In genomic region chr13:61913183-61913582, GRCh38 we compare ENCODE assay signal across 17 cellular contexts.
"Had no signal": no experiment of that assay in that cellular context is flagged by ENCODE, and none has a peak within 500 bp of the region (broad histone marks: within the 10 kb centered on the region; RNA-seq: fewer than 3 reads in every experiment).

No MANE protein-coding gene starts in this region.

- H3K4me1 Mint-ChIP-seq: naive thymus-derived CD4-positive, alpha-beta T cell; nephron progenitor cell had no signal

- H2AFZ ChIP-seq: hepatocyte had no signal

- H3K4me3 Mint-ChIP-seq: naive thymus-derived CD4-positive, alpha-beta T cell; nephron progenitor cell had no signal

- H3K27me3 Mint-ChIP-seq: naive thymus-derived CD4-positive, alpha-beta T cell had no signal

- H3K79me2 ChIP-seq: hepatocyte had no signal

- H3K4me1 ChIP-seq: foreskin keratinocyte had no signal

- DNase-seq: cortex of kidney; dorsolateral prefrontal cortex; effector CD8-positive, alpha-beta T cell; head of caudate nucleus; mammary epithelial cell; naive thymus-derived CD4-positive, alpha-beta T cell; nephron progenitor cell; posterior cingulate gyrus; right cardiac atrium; small intestine; stimulated activated CD4-positive, alpha-beta T cell treated with anti-CD3 and anti-CD28 coated beads, Interleukin-2, amount 100 ng/mL, for 48 hours; stimulated activated naive CD4-positive, alpha-beta T cell treated with Interleukin-2 at 50 U/mL for 16 hours; trophoblast cell had no signal

- H3K9me3 Mint-ChIP-seq: nephron progenitor cell had no signal

- H3K36me3 Mint-ChIP-seq: naive thymus-derived CD4-positive, alpha-beta T cell had no signal

- H3K4me2 ChIP-seq: hepatocyte had no signal

- H3K4me3 ChIP-seq: dorsolateral prefrontal cortex, hepatocyte had no signal

- ATAC-seq: esophagus mucosa; foreskin keratinocyte; left lobe of liver; naive thymus-derived CD4-positive, alpha-beta T cell; right cardiac atrium had no signal

- H3K27me3 ChIP-seq: foreskin keratinocyte, hepatocyte had no signal

- FAIRE-seq: small intestine had no signal

- H3K27ac ChIP-seq: dorsolateral prefrontal cortex, foreskin keratinocyte, hepatocyte had no signal

- H3K27ac Mint-ChIP-seq: naive thymus-derived CD4-positive, alpha-beta T cell; nephron progenitor cell had no signal
